ENCODE assay signal across 8 cellular contexts in genomic region chr14:54566152-54566409, GRCh38. TPM values are rescaled to one million over a fixed set of nuclear protein-coding genes. Genes with fewer than 3 reads are reported as not detected.
A peak's percentile ranks its signal among the peaks of the same experiment; 100 is the strongest.
DNase-seq lines count a peak whose midpoint lies in the region; ATAC-seq and TF ChIP-seq lines count a peak whose summit lies in the region.

No MANE protein-coding gene starts in this region.

- no peaks in the 10 kb centered on the region for H3K9me3 Mint-ChIP-seq in natural killer cell

- peaks cover 20 to 30% of the 10 kb centered on the region in 2 donors for H3K4me1 Mint-ChIP-seq in natural killer cell

- peaks cover 20 to 25% of the 10 kb centered on the region in 2 donors for H3K27me3 Mint-ChIP-seq in natural killer cell (ENCODE audit: low read depth in 2 of 2)

- peak overlapping the region in 1 of 2 donors; percentile 76 for H3K27ac Mint-ChIP-seq in natural killer cell

- H3K4me3 ChIP-seq in cardiac fibroblast (replicated peaks in 1 of 2; ENCODE audit: low read depth in 2 of 2, low read length in 2 of 2), result peak overlapping the region; percentile 75 to 91

- peak overlapping the region; percentile 81 for H3K4me3 Mint-ChIP-seq in natural killer cell

- ATAC-seq in GM18520 (IDR thresholded peaks at IDR 0.05; ENCODE audit: unreplicated experiment) (peak; percentile 10), HG03378 (IDR thresholded peaks at IDR 0.05; ENCODE audit: unreplicated experiment) (peak; percentile 8), natural killer cell (no peak)

- H3K36me3 Mint-ChIP-seq in natural killer cell, result no peaks in the 10 kb centered on the region

- TF ChIP-seq CTCF in cardiac fibroblast (IDR thresholded peaks at IDR 0.05; ENCODE audit: low read depth, low read length), result no peak
- TF ChIP-seq CTCF in natural killer cell (IDR thresholded peaks at IDR 0.05), result no peak

- DNase-seq in cardiac fibroblast (ENCODE audit: low read depth in 2 of 2) (no peak), natural killer cell (no peak), DMS53 treated with DMSO at 0.1 percent for 48 hours (lab: John Stamatoyannopoulos, UW; ENCODE audit: unreplicated experiment) (no peak), COLO668 (lab: John Stamatoyannopoulos, UW; ENCODE audit: unreplicated experiment) (no peak), NOMO-1 (lab: John Stamatoyannopoulos, UW; ENCODE audit: unreplicated experiment in 2 of 2) (no peak), COR-L47 (lab: John Stamatoyannopoulos, UW) (no peak)

- intact Hi-C loops in natural killer cell (cut with micrococcal nuclease), result loop anchor here (5.0 to 10.0 kb wide), 2 partner anchors 61 to 339 kb away; partner anchors contain the start of gene GCH1

RNA-seq across cellular contexts. Expression of gene SAMD4A, which starts 0.8 kb away (rescaled TPM):
- 1 to 10 TPM in 2 of 3 donors, under 1 TPM in 1; 0.70 to 1.6 (median 1.4) TPM for total RNA-seq in natural killer cell

RNA-seq across cellular contexts. Expression of gene CGRRF1, which starts 56.4 kb away (rescaled TPM):
- 10 to 100 TPM; 25.4 to 30.1 (median 26.7) TPM for total RNA-seq in natural killer cell

Comparison
In these comparisons a context has a peak if more than half of its experiments do, and no peak if none do; other contexts are left out.
1. ATAC-seq: peak in GM18520 (single experiment) and HG03378 (single experiment); none in natural killer cell (0 of 3).